In genomic region chr4:77202491-77202890, GRCh38 we compare ENCODE assay signal across 16 cellular contexts. TPM values are rescaled to one million over a fixed set of nuclear protein-coding genes. Genes with fewer than 3 reads are reported as not detected.
DNase-seq lines count a peak whose midpoint lies in the region; FAIRE-seq and TF ChIP-seq lines count a peak whose summit lies in the region.
"Had no signal": no experiment of that assay in that cellular context is flagged by ENCODE, and none has a peak within 500 bp of the region (broad histone marks: within the 10 kb centered on the region; RNA-seq: fewer than 3 reads in every experiment).

No MANE protein-coding gene starts in this region.

- H2AFZ ChIP-seq in keratinocyte (ENCODE audit: control insufficient read depth, low read length), result no peak overlapping the region

- no peak overlapping the region for H3K4me3 Mint-ChIP-seq in dendritic cell treated with granulocyte-macrophage colony-stimulating factor and Interleukin-4, amounts not matched to agents 40 ng/mL and 50 ng/mL, for 4 days
- H3K4me3 Mint-ChIP-seq: CD8-positive, alpha-beta memory T cell had no signal

- no peak for TF ChIP-seq EP300 in transverse colon (IDR thresholded peaks at IDR 0.05; ENCODE audit: low read depth)

- peak overlapping the region; percentile 32 for H3K27ac Mint-ChIP-seq in dendritic cell treated with granulocyte-macrophage colony-stimulating factor and Interleukin-4, amounts not matched to agents 40 ng/mL and 50 ng/mL, for 4 days

- dilution Hi-C loops in keratinocyte (cut with MboI; ENCODE audit: extremely low pct_ligation_motif_present, low sequenced_read_pairs), result no loop called here

- peak overlapping the region; percentile 72 for H3K4me2 ChIP-seq in keratinocyte (ENCODE audit: control insufficient read depth, extremely low read depth, insufficient read depth, low read depth, low read length)
- H3K4me2 ChIP-seq: BLaER1 had no signal

- no peaks in the 10 kb centered on the region for H3K9me3 Mint-ChIP-seq in dendritic cell treated with granulocyte-macrophage colony-stimulating factor and Interleukin-4, amounts not matched to agents 40 ng/mL and 50 ng/mL, for 4 days
- H3K9me3 Mint-ChIP-seq: CD8-positive, alpha-beta memory T cell had no signal

- H3K27me3 Mint-ChIP-seq in dendritic cell treated with granulocyte-macrophage colony-stimulating factor and Interleukin-4, amounts not matched to agents 40 ng/mL and 50 ng/mL, for 4 days, result no peaks in the 10 kb centered on the region

- peaks cover 43% of the 10 kb centered on the region for H3K4me1 ChIP-seq in keratinocyte (ENCODE audit: control insufficient read depth, extremely low read depth, insufficient read depth, low read length)
- H3K4me1 ChIP-seq in transverse colon, result peaks cover 0 to 5% (median 2%) of the 10 kb centered on the region in 4 donors
- H3K4me1 ChIP-seq: BLaER1 had no signal

- no peaks in the 10 kb centered on the region for H3K9me1 ChIP-seq in keratinocyte (ENCODE audit: control insufficient read depth, extremely low read depth, insufficient read depth, low read length)

- 35 to 42% methylated on average over 1 of the region's 1 CpG for WGBS in transverse colon (ENCODE audit: low coverage in 1 of 2), 2 donors

- no peaks in the 10 kb centered on the region for H4K20me1 ChIP-seq in keratinocyte (ENCODE audit: control insufficient read depth, extremely low read depth, insufficient read depth, low read length)
- H4K20me1 ChIP-seq: BLaER1 had no signal

- FAIRE-seq in keratinocyte (lab: Jason Lieb, UNC), result peak; percentile 100
- FAIRE-seq: H54, HepG2 had no signal

- H3K27me3 ChIP-seq in keratinocyte (ENCODE audit: control insufficient read depth, extremely low read depth, insufficient read depth, low read length) (no peaks in the 10 kb centered on the region), transverse colon (no peaks in the 10 kb centered on the region)
- H3K27me3 ChIP-seq: BLaER1 had no signal

- H3K36me3 Mint-ChIP-seq in dendritic cell treated with granulocyte-macrophage colony-stimulating factor and Interleukin-4, amounts not matched to agents 40 ng/mL and 50 ng/mL, for 4 days (ENCODE audit: low read depth), result no peaks in the 10 kb centered on the region
- H3K36me3 Mint-ChIP-seq: CD8-positive, alpha-beta memory T cell had no signal

- no peak overlapping the region for H3K9ac ChIP-seq in keratinocyte (ENCODE audit: control insufficient read depth, extremely low read depth, insufficient read depth, low read length)
- H3K9ac ChIP-seq: BLaER1 had no signal

- H3K4me1 Mint-ChIP-seq in dendritic cell treated with granulocyte-macrophage colony-stimulating factor and Interleukin-4, amounts not matched to agents 40 ng/mL and 50 ng/mL, for 4 days (ENCODE audit: low read depth), result peaks cover 24% of the 10 kb centered on the region

- H3K9me3 ChIP-seq in keratinocyte (ENCODE audit: control insufficient read depth, low read depth, low read length) (no peaks in the 10 kb centered on the region), transverse colon (no peaks in the 10 kb centered on the region)
- H3K9me3 ChIP-seq: BLaER1 had no signal

- peak overlapping the region; percentile 79 for H3K27ac ChIP-seq in keratinocyte (ENCODE audit: control insufficient read depth, insufficient read depth, low read length)
- no peak overlapping the region for H3K27ac ChIP-seq in transverse colon
- H3K27ac ChIP-seq: BLaER1 had no signal

- H3K79me2 ChIP-seq in keratinocyte (ENCODE audit: control insufficient read depth, insufficient read depth, low read length), result no peaks in the 10 kb centered on the region

- in situ Hi-C loops in transverse colon (cut with MboI; ENCODE audit: low pct_ligation_motif_present in 1 of 4, low pct_unique_long_range_greater_than_20kb in 1 of 4, low sequenced_read_pairs in 3 of 4), result loop anchor here in 3 of 4 donors (10.0 to 25.0 kb wide), 3 partner anchors 108 to 690 kb away; no protein-coding TSS in a partner anchor

- TF ChIP-seq POLR2A in transverse colon (IDR thresholded peaks at IDR 0.05), result no peak

- H3K4me3 ChIP-seq in keratinocyte (ENCODE audit: control insufficient read depth in 2 of 3, extremely low read depth in 1 of 3, insufficient read depth in 2 of 3, low read depth in 1 of 3, low read length in 3 of 3), result peak overlapping the region in 1 of 3 experiments; percentile 33
- no peak overlapping the region for H3K4me3 ChIP-seq in transverse colon
- H3K4me3 ChIP-seq: BLaER1 had no signal

- DNase-seq in NK-92 treated with Interleukin-12 subunit alpha and Interleukin-12 subunit beta, amount 100 ng/mL, for 24 hours (lab: John Stamatoyannopoulos, UW), result peak; percentile 0
- DNase-seq in NK-92 (lab: John Stamatoyannopoulos, UW; ENCODE audit: unreplicated experiment), result no peak
- peak; percentile 71 for DNase-seq in keratinocyte (ENCODE audit: low read depth, low spot score)
- peak; percentile 11 for DNase-seq in transverse colon
- no peak for DNase-seq in HuH-7.5 (ENCODE audit: low spot score)
- DNase-seq in occipital lobe (lab: John Stamatoyannopoulos, UW), result no peak
- no peak for DNase-seq in GOT3 (lab: John Stamatoyannopoulos, UW)
- DNase-seq: 8988T; CD8-positive, alpha-beta memory T cell; NCI-H1105 treated with DMSO at 0.1 percent for 48 hours; NCI-H187; NCI-H510A treated with DMSO at 0.1 percent for 48 hours had no signal

- intact Hi-C loops in dendritic cell treated with granulocyte-macrophage colony-stimulating factor and Interleukin-4, amounts not matched to agents 40 ng/mL and 50 ng/mL, for 4 days (cut with micrococcal nuclease), result loop anchor here (2.0 to 5.0 kb wide), 2 partner anchors 150 to 690 kb away; no protein-coding TSS in a partner anchor
- intact Hi-C loops in transverse colon (cut with DNase I; ENCODE audit: low total_unique reads), result loop anchor here (10.0 kb wide), 1 partner anchor 688 kb away; no protein-coding TSS in a partner anchor

- TF ChIP-seq CTCF in keratinocyte (optimal IDR thresholded peaks at IDR 0.05 in 1 of 3, IDR thresholded peaks at IDR 0.05 in 1 of 3, conservative IDR thresholded peaks at IDR 0.05 in 1 of 3; ENCODE audit: extremely low read depth in 1 of 3, insufficient read depth in 2 of 3, low read length in 3 of 3) (no peak), transverse colon (IDR thresholded peaks at IDR 0.05) (no peak)

- H3K36me3 ChIP-seq in keratinocyte (ENCODE audit: control insufficient read depth in 2 of 2, extremely low read depth in 1 of 2, insufficient read depth in 2 of 2, low read length in 2 of 2), result no peaks in the 10 kb centered on the region
- no peaks in the 10 kb centered on the region for H3K36me3 ChIP-seq in transverse colon
- H3K36me3 ChIP-seq: BLaER1 had no signal

RNA-seq across cellular contexts. Expression of gene CCNG2, which starts 45.5 kb away (rescaled TPM):
- polyA plus RNA-seq in keratinocyte, result 47.4 to 96.9 TPM (median 58.5 TPM) in 3 replicates
- polyA plus RNA-seq in keratinocyte (2011; ENCODE audit: low read depth), result 70.1 TPM
- polyA plus RNA-seq in keratinocyte (2011; cell fraction: cytosol; rRNA removed), result 46.5 and 83.0 TPM in 2 replicates
- 61.8 and 103 TPM in 2 replicates for polyA plus RNA-seq in keratinocyte (2011; cell fraction: nucleus; rRNA removed)
- polyA plus RNA-seq in keratinocyte (2012; ENCODE audit: low replicate concordance), result 36.4 and 48.4 TPM in 2 replicates
- 6.8 to 52.8 TPM (median 21.1 TPM) in 3 replicates for polyA minus RNA-seq in keratinocyte
- 35.3 TPM for polyA minus RNA-seq in keratinocyte (2011; cell fraction: cytosol; rRNA and poly(A)+ RNA removed)
- polyA minus RNA-seq in keratinocyte (2011; cell fraction: nucleus; rRNA and poly(A)+ RNA removed), result 22.1 and 50.5 TPM in 2 replicates
- total RNA-seq in transverse colon, result 100 to 1,000 TPM in 1 of 4 donors, 10 to 100 TPM in 3; 55.4 to 114 (median 79.4) TPM
- 139 TPM for total RNA-seq in occipital lobe

Comparison
In these comparisons a context has a peak if more than half of its experiments do, and no peak if none do; other contexts are left out.
1. DNase-seq: peak in NK-92 treated with Interleukin-12 subunit alpha and Interleukin-12 subunit beta, amount 100 ng/mL, for 24 hours (single experiment), keratinocyte (single experiment) and transverse colon (single experiment); none in NK-92 (single experiment), HuH-7.5 (single experiment), occipital lobe (single experiment) and GOT3 (single experiment).